20 cellular contexts compared by ENCODE assay signal in the genomic region with DNA sequence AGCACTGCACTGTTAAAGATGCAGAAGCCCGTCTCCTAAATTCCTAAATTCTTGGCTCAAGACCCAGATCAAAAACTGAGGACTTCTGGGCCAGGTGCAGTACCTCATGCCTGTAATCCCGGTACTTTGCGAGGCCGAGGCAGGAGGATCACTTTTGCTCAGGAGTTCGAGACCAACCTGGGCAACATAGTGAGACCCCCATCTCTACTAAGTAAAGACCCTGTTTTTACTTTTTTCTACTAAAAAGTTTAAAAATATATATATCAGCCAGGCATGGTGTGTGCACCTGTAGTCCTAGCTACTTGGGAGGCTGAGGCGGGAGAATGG. TPM values are rescaled to one million over a fixed set of nuclear protein-coding genes. Genes with fewer than 3 reads are reported as not detected.
DNase-seq lines count a peak whose midpoint lies in the region; ATAC-seq and TF ChIP-seq lines count a peak whose summit lies in the region.
"Had no signal": no experiment of that assay in that cellular context is flagged by ENCODE, and none has a peak within 500 bp of the region (broad histone marks: within the 10 kb centered on the region; RNA-seq: fewer than 3 reads in every experiment).

No MANE protein-coding gene starts in this region.

- H3K27me3 Mint-ChIP-seq in Caco-2 (ENCODE audit: insufficient read depth, unreplicated experiment), result no peaks in the 10 kb centered on the region
- H3K27me3 Mint-ChIP-seq in neural progenitor cell (ENCODE audit: insufficient read depth, low read depth), result peaks cover 18% of the 10 kb centered on the region
- H3K27me3 Mint-ChIP-seq in T-cell, result peaks cover 18 to 21% of the 10 kb centered on the region in 2 donors
- H3K27me3 Mint-ChIP-seq: central memory CD8-positive, alpha-beta T cell had no signal

- POLR2A ChIA-PET in Caco-2 (lab: Charles Lee), result interaction anchor here (0.9 to 1.5 kb wide), 3 partner anchors 26 to 103 kb away, joined by 5 to 11 read pairs (median 6); partner anchors contain the start of gene RPL3
- POLR2A ChIA-PET in T-cell (lab: Charles Lee), result no interaction called here

- peaks cover 39% of the 10 kb centered on the region for H3K4me1 ChIP-seq in Caco-2
- H3K4me1 ChIP-seq in neural progenitor cell, result peaks cover 27% of the 10 kb centered on the region
- H3K4me1 ChIP-seq: BLaER1 treated with 17β-estradiol and CSF1 and Interleukin-3, amounts not matched to agents 10 nM and 100 nM; right lobe of liver had no signal

- peak overlapping the region; percentile 77 for H3K4me3 Mint-ChIP-seq in Caco-2 (ENCODE audit: unreplicated experiment)
- H3K4me3 Mint-ChIP-seq in neural progenitor cell, result no peak overlapping the region
- H3K4me3 Mint-ChIP-seq in T-cell, result no peak overlapping the region
- H3K4me3 Mint-ChIP-seq: activated CD8-positive, alpha-beta T cell treated with anti-CD3 and anti-CD28 coated beads for 36 hours; activated T-cell treated with anti-CD3 and anti-CD28 coated beads, Interleukin-2, amount 50 U/mL, for 24 hours; naive thymus-derived CD4-positive, alpha-beta T cell had no signal

- H3K4me3 ChIP-seq in Caco-2 (ENCODE audit: low read depth, low read length), result no peak overlapping the region
- no peak overlapping the region for H3K4me3 ChIP-seq in neural progenitor cell
- H3K4me3 ChIP-seq: BLaER1 treated with 17β-estradiol and CSF1 and Interleukin-3, amounts not matched to agents 10 nM and 100 nM; GM23248; ovary; right lobe of liver had no signal

- no peaks in the 10 kb centered on the region for H3K79me2 ChIP-seq in neural progenitor cell (ENCODE audit: low read depth)

- H3K9me3 Mint-ChIP-seq in Caco-2 (ENCODE audit: unreplicated experiment) (peaks cover 4% of the 10 kb centered on the region), neural progenitor cell (peaks cover 15% of the 10 kb centered on the region), T-cell (no peaks in the 10 kb centered on the region)
- H3K9me3 Mint-ChIP-seq: activated T-cell treated with anti-CD3 and anti-CD28 coated beads, Interleukin-2, amount 50 U/mL, for 24 hours had no signal

- peak overlapping the region; percentile 60 for H3K4me2 ChIP-seq in neural progenitor cell
- H3K4me2 ChIP-seq: BLaER1 treated with 17β-estradiol and CSF1 and Interleukin-3, amounts not matched to agents 10 nM and 100 nM; KMS-11 had no signal

- DNase-seq in Caco-2 (no peak), epithelial cell of prostate (ENCODE audit: low read depth, low spot score) (no peak), neural progenitor cell (ENCODE audit: low spot score) (no peak), cerebellar nuclear complex (lab: John Stamatoyannopoulos, UW) (no peak), T-cell (no peak), NCI-H510A treated with DMSO at 0.1 percent for 48 hours (lab: John Stamatoyannopoulos, UW) (no peak)
- DNase-seq: activated CD8-positive, alpha-beta T cell treated with anti-CD3 and anti-CD28 coated beads for 36 hours; activated naive CD4-positive, alpha-beta T cell treated with anti-CD3 and anti-CD28 coated beads, Interleukin-2, amount 50 U/mL, for 16 hours; activated T-cell treated with anti-CD3 and anti-CD28 coated beads, Interleukin-2, amount 50 U/mL, for 24 hours; naive thymus-derived CD4-positive, alpha-beta T cell; NCI-H2171; right lobe of liver; T1000 had no signal

- TF ChIP-seq RAD21 in Ishikawa (IDR thresholded peaks at IDR 0.05; ENCODE audit: low read depth), result no peak

- BruUV-seq in Caco-2 (replicated peaks; lab: Mats Ljungman, UMichigan), result TSS peak; percentile 83

- H3K9me3 ChIP-seq in Caco-2 (no peaks in the 10 kb centered on the region; the same call in 1 of the 2 replicates), neural progenitor cell (ENCODE audit: low read depth) (no peaks in the 10 kb centered on the region)
- H3K9me3 ChIP-seq: ovary, right lobe of liver had no signal

- H3K4me1 Mint-ChIP-seq in Caco-2 (ENCODE audit: low read depth, unreplicated experiment), result peaks cover 20% of the 10 kb centered on the region
- H3K4me1 Mint-ChIP-seq in neural progenitor cell, result peaks cover 33% of the 10 kb centered on the region
- H3K4me1 Mint-ChIP-seq in T-cell, result peaks cover 0 to 7% (median 4%) of the 10 kb centered on the region in 3 donors

- ATAC-seq in T-cell (replicated peaks in 1 of 4), result no peak
- ATAC-seq in HG02642 (IDR thresholded peaks at IDR 0.05; ENCODE audit: poor library complexity, unreplicated experiment), result no peak

- no peak for TF ChIP-seq EP300 in Ishikawa (IDR thresholded peaks at IDR 0.05; ENCODE audit: borderline replicate concordance)

- peaks cover 14% of the 10 kb centered on the region for H3K36me3 Mint-ChIP-seq in Caco-2 (ENCODE audit: insufficient read depth, unreplicated experiment)
- H3K36me3 Mint-ChIP-seq in neural progenitor cell, result no peaks in the 10 kb centered on the region
- H3K36me3 Mint-ChIP-seq in T-cell, result no peaks in the 10 kb centered on the region

- intact Hi-C loops in Caco-2 (cut with micrococcal nuclease; ENCODE audit: unreplicated experiment), result no loop called here

- TF ChIP-seq CTCF in Caco-2 (IDR thresholded peaks at IDR 0.05; ENCODE audit: insufficient read depth in 1 of 2, low read depth in 1 of 2, low read length in 1 of 2, severe bottlenecking in 1 of 2, unreplicated experiment in 1 of 2) (no peak), neural progenitor cell (IDR thresholded peaks at IDR 0.05) (no peak)

- CTCF ChIA-PET in Caco-2 (lab: Charles Lee), result interaction anchor here (0.6 to 1.9 kb wide), 5 partner anchors 15 to 96 kb away, joined by 3 to 9 read pairs (median 6); no protein-coding TSS in a partner anchor
- CTCF ChIA-PET in T-cell (lab: Charles Lee), result interaction anchor here (1.1 to 1.6 kb wide), 3 partner anchors 28 to 97 kb away, joined by 3 to 7 read pairs (median 3); no protein-coding TSS in a partner anchor

- H3K9ac ChIP-seq in neural progenitor cell, result no peak overlapping the region
- H3K9ac ChIP-seq: BLaER1 treated with 17β-estradiol and CSF1 and Interleukin-3, amounts not matched to agents 10 nM and 100 nM; GM23248; KMS-11 had no signal

- H2AFZ ChIP-seq in neural progenitor cell (replicated peaks), result no peak overlapping the region
- H2AFZ ChIP-seq: GM23248 had no signal

- H3K27me3 ChIP-seq in Caco-2 (replicated peaks; ENCODE audit: control insufficient read depth, insufficient read depth, low read length) (no peaks in the 10 kb centered on the region), neural progenitor cell (no peaks in the 10 kb centered on the region)
- H3K27me3 ChIP-seq: ovary, right lobe of liver had no signal

- H4K20me1 ChIP-seq in neural progenitor cell (ENCODE audit: low read depth), result no peaks in the 10 kb centered on the region
- H4K20me1 ChIP-seq: BLaER1 treated with 17β-estradiol and CSF1 and Interleukin-3, amounts not matched to agents 10 nM and 100 nM had no signal

- peaks cover 22% of the 10 kb centered on the region for H3F3A ChIP-seq in neural progenitor cell (ENCODE audit: low read depth)

- no peaks in the 10 kb centered on the region for H3K36me3 ChIP-seq in Caco-2 (ENCODE audit: control insufficient read depth, insufficient read depth, low read length)
- H3K36me3 ChIP-seq in neural progenitor cell, result no peaks in the 10 kb centered on the region
- H3K36me3 ChIP-seq: BLaER1 treated with 17β-estradiol and CSF1 and Interleukin-3, amounts not matched to agents 10 nM and 100 nM; ovary; right lobe of liver had no signal

- H3K27ac ChIP-seq in epithelial cell of prostate (peak overlapping the region; percentile 80), neural progenitor cell (no peak overlapping the region)
- H3K27ac ChIP-seq: BLaER1 treated with 17β-estradiol and CSF1 and Interleukin-3, amounts not matched to agents 10 nM and 100 nM; GM23248; KMS-11; ovary; right lobe of liver had no signal

- peak overlapping the region; percentile 98 for H3K27ac Mint-ChIP-seq in Caco-2 (ENCODE audit: unreplicated experiment)
- no peak overlapping the region for H3K27ac Mint-ChIP-seq in neural progenitor cell
- no peak overlapping the region for H3K27ac Mint-ChIP-seq in T-cell
- H3K27ac Mint-ChIP-seq: activated CD8-positive, alpha-beta T cell treated with anti-CD3 and anti-CD28 coated beads for 36 hours; activated T-cell treated with anti-CD3 and anti-CD28 coated beads, Interleukin-2, amount 50 U/mL, for 24 hours; naive thymus-derived CD4-positive, alpha-beta T cell had no signal

TF ChIP-seq in Ishikawa, 13 proteins besides CTCF, POLR2A, EP300 and RAD21:
- TF ChIP-seq ZBTB7A (IDR thresholded peaks at IDR 0.05; ENCODE audit: low read depth) (no peak), MAX (IDR thresholded peaks at IDR 0.05) (peak; percentile 72), YY1 (IDR thresholded peaks at IDR 0.05; ENCODE audit: low read depth) (no peak)

RNA-seq across cellular contexts. Expression of gene PDGFB, which starts 29.7 kb away (rescaled TPM):
- total RNA-seq in Caco-2 (2022) (7.2 and 8.3 TPM in 2 replicates), neural progenitor cell (ENCODE audit: low replicate concordance) (0.15 and 0.65 TPM in 2 replicates), T-cell (10 to 100 TPM in 2 of 5 donors, 1 to 10 TPM in 3; 2.9 to 18.3 (median 4.6) TPM)
- total RNA-seq: GM23248 had no signal
